ENCODE assay signal across 1 cellular context in genomic region chr18:58562146-58562998, GRCh38.
TF ChIP-seq lines count a peak whose summit lies in the region.

No MANE protein-coding gene starts in this region.

TF ChIP-seq in IMR-90, 13 proteins besides CTCF, POLR2A, EP300 and RAD21:
- TF ChIP-seq USF2 (IDR thresholded peaks at IDR 0.05; ENCODE audit: low read depth, low read length), result no peak
- TF ChIP-seq MXI1 (IDR thresholded peaks at IDR 0.05; ENCODE audit: borderline replicate concordance, low read depth, low read length), result no peak
- no peak for TF ChIP-seq BHLHE40 (IDR thresholded peaks at IDR 0.05; ENCODE audit: low read depth, low read length)
- no peak for TF ChIP-seq MAFK (IDR thresholded peaks at IDR 0.05; ENCODE audit: low read depth, low read length)
- TF ChIP-seq SMC3 (IDR thresholded peaks at IDR 0.05; ENCODE audit: low read depth, low read length), result no peak
- no peak for TF ChIP-seq CEBPB (IDR thresholded peaks at IDR 0.05; ENCODE audit: low read depth, low read length)
- TF ChIP-seq CHD1 (IDR thresholded peaks at IDR 0.05; ENCODE audit: low read depth, low read length), result no peak
- TF ChIP-seq MAZ (IDR thresholded peaks at IDR 0.05; ENCODE audit: borderline replicate concordance, low read depth, low read length), result no peak
- TF ChIP-seq ELK1 (IDR thresholded peaks at IDR 0.05; ENCODE audit: borderline replicate concordance, low read depth, low read length), result no peak
- TF ChIP-seq FOS (IDR thresholded peaks at IDR 0.05; ENCODE audit: low read depth, low read length), result no peak
- TF ChIP-seq RCOR1 (IDR thresholded peaks at IDR 0.05; ENCODE audit: insufficient replicate concordance, low read length), result no peak
- TF ChIP-seq NFE2L2 (IDR thresholded peaks at IDR 0.05; ENCODE audit: low read depth, low read length), result no peak
- TF ChIP-seq RFX5 (IDR thresholded peaks at IDR 0.05; ENCODE audit: low read depth, low read length), result no peak
